In the genomic region with DNA sequence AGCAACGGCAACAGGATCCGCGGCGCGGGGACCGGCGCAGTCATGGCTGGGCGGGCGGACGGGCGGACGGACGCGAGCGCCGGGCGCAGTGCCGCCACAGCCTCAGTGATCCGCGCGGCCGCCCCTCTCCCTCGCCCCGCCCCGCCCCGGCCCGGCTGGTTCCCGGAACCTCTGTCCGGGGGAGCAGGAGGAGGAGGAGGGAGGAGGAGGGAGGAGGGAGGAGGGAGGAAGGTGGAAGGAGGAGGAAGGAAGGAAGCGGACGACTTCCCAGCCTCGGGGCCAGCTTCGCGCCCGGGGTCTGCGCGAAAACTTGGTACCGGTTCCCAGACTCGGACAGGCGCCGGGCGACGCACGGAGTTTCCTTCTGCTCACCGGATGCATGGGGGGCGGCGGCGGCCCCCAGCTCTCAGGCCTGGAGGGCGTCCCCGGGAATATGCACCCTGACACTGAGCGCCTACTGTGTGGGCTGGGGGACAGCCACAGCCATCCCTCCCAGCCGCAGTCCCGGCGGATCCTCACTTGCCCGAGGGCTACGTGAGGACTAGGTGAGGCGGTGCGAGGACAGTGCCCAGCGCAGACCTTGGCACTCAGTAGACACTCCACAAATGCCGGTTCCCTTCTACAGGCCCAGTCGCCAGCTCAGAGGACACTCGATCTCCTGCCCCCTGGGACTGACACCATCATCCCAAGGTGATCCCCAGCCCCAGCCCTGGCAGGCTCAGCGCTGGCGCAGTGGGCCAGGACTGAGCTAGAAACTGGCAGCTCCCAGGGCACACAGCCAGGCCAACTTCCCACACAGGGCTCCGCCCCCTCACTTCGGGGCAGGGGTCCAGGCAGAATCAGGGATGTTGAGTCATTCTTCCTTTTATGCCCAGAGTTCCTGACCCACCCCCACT, we compare ENCODE assay signal across 8 cellular contexts. TPM values are rescaled to one million over a fixed set of nuclear protein-coding genes. Genes with fewer than 3 reads are reported as not detected.
DNase-seq lines count a peak whose midpoint lies in the region; ATAC-seq and TF ChIP-seq lines count a peak whose summit lies in the region.

A gene with protein sequence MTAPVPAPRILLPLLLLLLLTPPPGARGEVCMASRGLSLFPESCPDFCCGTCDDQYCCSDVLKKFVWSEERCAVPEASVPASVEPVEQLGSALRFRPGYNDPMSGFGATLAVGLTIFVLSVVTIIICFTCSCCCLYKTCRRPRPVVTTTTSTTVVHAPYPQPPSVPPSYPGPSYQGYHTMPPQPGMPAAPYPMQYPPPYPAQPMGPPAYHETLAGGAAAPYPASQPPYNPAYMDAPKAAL (minus strand): TSS at position 124 of the 896 bp plus-strand sequence. CDS start 80 bp downstream, at position 44.

- H3K27me3 ChIP-seq in left lung = no peaks in the 10 kb centered on the region

- POLR2A ChIA-PET in GM10248 (lab: Yijun Ruan, JAX) = no interaction called here
- POLR2A ChIA-PET in activated CD4-positive, alpha-beta T cell treated with anti-CD3 and anti-CD28 coated beads, Interleukin-2, amount 10 ng/mL, durations not matched to agents 7 days and 5 days (lab: Charles Lee) = no interaction called here

- DNase-seq in GM10248 (ENCODE audit: extremely low spot score) (peak; percentile 75), LHCN-M2 (ENCODE audit: low read depth) (peak; percentile 48), dermis microvascular lymphatic vessel endothelial cell (ENCODE audit: low read depth in 2 of 2) (peak; percentile 60 to 87), left lung (peak; percentile 84 to 97), GF-D8 (lab: John Stamatoyannopoulos, UW) (no peak)
- DNase-seq in activated CD4-positive, alpha-beta T cell treated with anti-CD3 and anti-CD28 coated beads, Interleukin-2, amount 10 ng/mL, durations not matched to agents 7 days and 5 days = peak; percentile 59
- DNase-seq in stimulated activated CD4-positive, alpha-beta T cell treated with anti-CD3 and anti-CD28 coated beads, Interleukin-2, amount 100 ng/mL, for 4 hours (ENCODE audit: low read depth) = peak; percentile 26

- H3K4me1 ChIP-seq in left lung = peaks cover 9 to 55% of the 10 kb centered on the region in 2 donors

- H3K4me1 Mint-ChIP-seq in activated CD4-positive, alpha-beta T cell treated with anti-CD3 and anti-CD28 coated beads, Interleukin-2, amount 10 ng/mL, durations not matched to agents 7 days and 5 days = peaks cover 73% of the 10 kb centered on the region

- peaks cover 17% of the 10 kb centered on the region for H3K36me3 Mint-ChIP-seq in activated CD4-positive, alpha-beta T cell treated with anti-CD3 and anti-CD28 coated beads, Interleukin-2, amount 10 ng/mL, durations not matched to agents 7 days and 5 days (ENCODE audit: low read depth)

- H3K27ac Mint-ChIP-seq in activated CD4-positive, alpha-beta T cell treated with anti-CD3 and anti-CD28 coated beads, Interleukin-2, amount 10 ng/mL, durations not matched to agents 7 days and 5 days = peak within 1 kb of the TSS; percentile 90

- H3K9me3 Mint-ChIP-seq in activated CD4-positive, alpha-beta T cell treated with anti-CD3 and anti-CD28 coated beads, Interleukin-2, amount 10 ng/mL, durations not matched to agents 7 days and 5 days = no peaks in the 10 kb centered on the region

- H3K4me3 Mint-ChIP-seq in activated CD4-positive, alpha-beta T cell treated with anti-CD3 and anti-CD28 coated beads, Interleukin-2, amount 10 ng/mL, durations not matched to agents 7 days and 5 days = peak within 1 kb of the TSS; percentile 83

- intact Hi-C loops in left lung (cut with DNase I) = loop anchor here in 1 of 2 donors (5.0 kb wide), 1 partner anchor 37 kb away; a partner anchor contains a TSS

- peaks cover 0 to 21% of the 10 kb centered on the region in 2 donors for H3K36me3 ChIP-seq in left lung

- ATAC-seq in left lung (peak; percentile 91), GM18519 (IDR thresholded peaks at IDR 0.05; ENCODE audit: low FRiP score, unreplicated experiment) (no peak)

- TF ChIP-seq CTCF in GM10248 (IDR thresholded peaks at IDR 0.05; ENCODE audit: control extremely low read depth, extremely low read depth, low read depth, missing control alignments) (no peak), left lung (IDR thresholded peaks at IDR 0.05) (no peak)

- no peaks in the 10 kb centered on the region for H3K27me3 Mint-ChIP-seq in activated CD4-positive, alpha-beta T cell treated with anti-CD3 and anti-CD28 coated beads, Interleukin-2, amount 10 ng/mL, durations not matched to agents 7 days and 5 days

- CTCF ChIA-PET in GM10248 (lab: Yijun Ruan, JAX) = interaction anchor here (1.8 kb wide), 2 partner anchors 31 to 68 kb away, joined by 6 read pairs; no protein-coding TSS in a partner anchor
- CTCF ChIA-PET in activated CD4-positive, alpha-beta T cell treated with anti-CD3 and anti-CD28 coated beads, Interleukin-2, amount 10 ng/mL, durations not matched to agents 7 days and 5 days (lab: Charles Lee) = interaction anchor here (1.0 to 1.7 kb wide), 3 partner anchors 11 to 68 kb away, joined by 3 to 8 read pairs (median 3); no protein-coding TSS in a partner anchor

- peak within 1 kb of the TSS; percentile 71 to 78 for H3K4me3 ChIP-seq in left lung

- peak within 1 kb of the TSS; percentile 91 to 97 for H3K27ac ChIP-seq in left lung

- no peaks in the 10 kb centered on the region for H3K9me3 ChIP-seq in left lung

RNA-seq across cellular contexts. Expression of the gene that starts here (rescaled TPM):
- total RNA-seq in LHCN-M2 (2014; rRNA removed) (192 and 227 TPM in 2 replicates), dermis microvascular lymphatic vessel endothelial cell (71.8 and 91.9 TPM in 2 replicates), left lung (100 to 1,000 TPM; 179 to 206 TPM)
- 259 TPM for polyA plus RNA-seq in LHCN-M2 (2012)
- 100 to 1,000 TPM; 266 to 271 TPM for total RNA-seq in activated CD4-positive, alpha-beta T cell treated with anti-CD3 and anti-CD28 coated beads, Interleukin-2, amount 10 ng/mL, durations not matched to agents 7 days and 5 days
